9 cellular contexts compared by ENCODE assay signal in the genomic region with DNA sequence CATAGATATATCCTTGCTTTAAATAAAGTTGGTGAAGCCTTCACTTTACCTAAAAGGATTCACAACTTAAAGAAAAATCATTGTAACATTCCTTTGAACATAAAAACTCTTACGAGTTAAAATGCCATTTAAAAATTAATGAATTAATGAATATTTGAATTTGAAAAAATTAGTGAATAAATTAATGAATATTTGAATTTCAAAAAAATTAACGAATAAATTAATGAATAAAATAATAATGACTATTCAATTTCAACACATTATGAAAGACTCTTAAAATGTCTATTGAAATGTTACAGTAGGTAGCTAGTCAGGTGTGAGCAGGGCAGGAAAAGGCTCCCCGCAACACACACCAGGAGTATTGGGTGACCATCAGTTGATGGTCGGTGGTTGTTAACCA. TPM values are rescaled to one million over a fixed set of nuclear protein-coding genes. Genes with fewer than 3 reads are reported as not detected.
"Had no signal": no experiment of that assay in that cellular context is flagged by ENCODE, and none has a peak within 500 bp of the region (broad histone marks: within the 10 kb centered on the region; RNA-seq: fewer than 3 reads in every experiment).

No MANE protein-coding gene starts in this region.

- FAIRE-seq: H1, H54, HTR-8/SVneo, K562 had no signal

- H3K4me1 Mint-ChIP-seq: GM23338 had no signal

- H3K4me3 ChIP-seq: GM23338, K562 had no signal

- DNase-seq: H9, HCEC 1CT, IMR-90 had no signal

- H3K27ac Mint-ChIP-seq: GM23338, H9 had no signal

- ATAC-seq: GM23338, K562 had no signal

- H3K9me3 Mint-ChIP-seq: GM23338, H9 had no signal

- H3K4me3 Mint-ChIP-seq: GM23338, H9 had no signal

RNA-seq across cellular contexts. Expression of gene ARHGAP20, which starts 22.9 kb away (rescaled TPM):
- total RNA-seq: HT-29 had no signal
- polyA plus RNA-seq: GM23338, K562 had no signal
